In the genomic region with DNA sequence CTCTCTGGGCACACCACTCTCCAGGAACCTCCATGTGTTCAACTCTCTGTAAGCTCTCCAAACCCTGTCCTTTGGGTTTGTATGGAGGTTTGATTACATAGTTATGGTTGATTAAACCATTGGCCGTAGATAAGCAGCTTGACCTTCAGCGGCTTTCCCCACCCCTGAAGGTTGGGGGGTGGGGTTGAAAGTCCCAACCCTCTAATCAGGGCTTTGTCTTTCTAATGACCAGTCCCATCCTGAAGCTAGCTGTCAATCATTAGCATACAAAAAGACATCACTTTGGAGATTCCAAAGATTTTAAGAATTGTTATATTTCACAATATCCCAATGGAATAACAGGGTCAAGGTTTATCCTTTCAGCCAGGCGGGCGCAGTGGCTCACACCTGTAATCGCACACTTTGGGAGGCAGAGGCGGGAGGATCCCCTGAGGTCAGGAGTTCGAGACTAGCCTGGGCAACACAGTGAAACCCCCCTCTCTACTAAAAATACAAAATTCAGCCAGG, we compare ENCODE assay signal across 23 cellular contexts. TPM values are rescaled to one million over a fixed set of nuclear protein-coding genes. Genes with fewer than 3 reads are reported as not detected.
A peak's percentile ranks its signal among the peaks of the same experiment; 100 is the strongest.
DNase-seq lines count a peak whose midpoint lies in the region; ATAC-seq, FAIRE-seq and TF ChIP-seq lines count a peak whose summit lies in the region.
"Had no signal": no experiment of that assay in that cellular context is flagged by ENCODE, and none has a peak within 500 bp of the region (broad histone marks: within the 10 kb centered on the region; RNA-seq: fewer than 3 reads in every experiment).

No MANE protein-coding gene starts in this region.

- no peak overlapping the region for H2BK12ac ChIP-seq in H9 (ENCODE audit: insufficient read length, low read depth, low read length)

- TF ChIP-seq CTCF in H9 (conservative IDR thresholded peaks at IDR 0.05) = no peak
- TF ChIP-seq CTCF in endothelial cell of umbilical vein (IDR thresholded peaks at IDR 0.05; ENCODE audit: extremely low read depth in 1 of 2, insufficient read depth in 1 of 2, low read depth in 1 of 2, low read length in 2 of 2) = no peak
- no peak for TF ChIP-seq CTCF in osteocyte (IDR thresholded peaks at IDR 0.05)
- TF ChIP-seq CTCF in GM13976 (IDR thresholded peaks at IDR 0.05; ENCODE audit: borderline replicate concordance, control extremely low read depth, extremely low read depth, insufficient read depth, missing control alignments) = no peak
- no peak for TF ChIP-seq CTCF in prostate gland (IDR thresholded peaks at IDR 0.05)

- CTCF ChIA-PET in endothelial cell of umbilical vein (lab: Charles Lee) = no interaction called here

- H3K36me3 Mint-ChIP-seq in H9 (ENCODE audit: insufficient read depth in 1 of 3, low read depth in 3 of 3) (no peaks in the 10 kb centered on the region), osteocyte (ENCODE audit: unreplicated experiment) (no peaks in the 10 kb centered on the region)
- H3K36me3 Mint-ChIP-seq: activated naive CD8-positive, alpha-beta T cell; CD4-positive, CD25-positive, alpha-beta regulatory T cell; memory B cell had no signal

- H3K9me3 Mint-ChIP-seq in H9 (no peaks in the 10 kb centered on the region), osteocyte (ENCODE audit: unreplicated experiment) (no peaks in the 10 kb centered on the region)
- H3K9me3 Mint-ChIP-seq: CD4-positive, CD25-positive, alpha-beta regulatory T cell; memory B cell; stimulated activated naive CD8-positive, alpha-beta T cell treated with anti-CD3 and anti-CD28 coated beads, Interleukin-15, amount 100 ng/mL, for 72 hours had no signal

- no peaks in the 10 kb centered on the region for H3K27me3 ChIP-seq in H9 (ENCODE audit: insufficient read depth, low read length)
- no peaks in the 10 kb centered on the region for H3K27me3 ChIP-seq in NT2/D1 (ENCODE audit: insufficient read depth, insufficient read length)
- H3K27me3 ChIP-seq in endothelial cell of umbilical vein (ENCODE audit: control insufficient read depth in 2 of 2, insufficient read depth in 2 of 2, low read length in 2 of 2) = no peaks in the 10 kb centered on the region
- H3K27me3 ChIP-seq in prostate gland (replicated peaks; ENCODE audit: insufficient read depth) = no peaks in the 10 kb centered on the region
- H3K27me3 ChIP-seq: cardiac muscle cell, spleen had no signal

- H3K27ac ChIP-seq in H9 (ENCODE audit: insufficient read length, low read depth, low read length) = no peak overlapping the region
- H3K27ac ChIP-seq in endothelial cell of umbilical vein (ENCODE audit: insufficient read depth, low read depth, low read length) = no peak overlapping the region
- H3K27ac ChIP-seq in prostate gland = no peak overlapping the region
- H3K27ac ChIP-seq: cardiac muscle cell, HL-60, spleen had no signal

- no peak overlapping the region for H3K23ac ChIP-seq in H9 (ENCODE audit: insufficient read length, low read depth, low read length)

- H3K4me3 ChIP-seq in NT2/D1 (ENCODE audit: insufficient read length, low read depth) (no peak overlapping the region), endothelial cell of umbilical vein (replicated peaks in 1 of 3; ENCODE audit: insufficient read depth in 1 of 3, low read depth in 1 of 3, low read length in 3 of 3) (no peak overlapping the region), prostate gland (no peak overlapping the region)
- H3K4me3 ChIP-seq: cardiac muscle cell, spleen had no signal

- no peak overlapping the region for H3K56ac ChIP-seq in H9 (ENCODE audit: insufficient read length, low read depth, low read length)

- H3T11ph ChIP-seq in H9 (ENCODE audit: low read length) = no peak overlapping the region

- H3K14ac ChIP-seq in H9 (ENCODE audit: insufficient read depth, low read length) = no peak overlapping the region

- WGBS in H9 (ENCODE audit: extremely low coverage, insufficient read length, low lambda C conversion rate) = no CpG with 5 or more reads among the region's 7 CpGs
- WGBS in prostate gland = 71% methylated on average over 7 of the region's 7 CpGs

- DNase-seq in H9 (peak; percentile 46), NT2/D1 (ENCODE audit: low read depth, low spot score) (peak; percentile 56), endothelial cell of umbilical vein (ENCODE audit: low read depth, low spot score) (no peak), osteocyte (ENCODE audit: extremely low spot score, unreplicated experiment) (peak; percentile 36), GM13976 (ENCODE audit: low spot score) (no peak), prostate gland (ENCODE audit: low spot score) (no peak)
- DNase-seq: activated CD4-positive, CD25-positive, alpha-beta regulatory T cell treated with anti-CD3 and anti-CD28 coated beads, Interleukin-2, amount 50 U/mL, for 72 hours; activated T-cell treated with anti-CD3 and anti-CD28 coated beads for 4 hours; CD4-positive, CD25-positive, alpha-beta regulatory T cell; effector memory CD4-positive, alpha-beta T cell; NCI-H187 treated with DMSO at 0.1 percent for 48 hours; NCI-H524 treated with DMSO at 0.1 percent for 48 hours; spleen; stimulated activated naive CD8-positive, alpha-beta T cell treated with anti-CD3 and anti-CD28 coated beads, Interleukin-15, amount 100 ng/mL, for 72 hours; T-helper 1 cell had no signal

- no peaks in the 10 kb centered on the region for H3K9me1 ChIP-seq in endothelial cell of umbilical vein (replicated peaks; ENCODE audit: control insufficient read depth, extremely low read depth, insufficient read depth, low read length)

- H4K20me1 ChIP-seq in H9 (ENCODE audit: control insufficient read depth, insufficient read depth, insufficient read length) = no peaks in the 10 kb centered on the region
- H4K20me1 ChIP-seq in endothelial cell of umbilical vein (replicated peaks; ENCODE audit: control insufficient read depth, extremely low read depth, insufficient read depth, low read length) = no peaks in the 10 kb centered on the region

- no peak overlapping the region for H4K91ac ChIP-seq in H9 (ENCODE audit: insufficient read length, low read depth, low read length)

- H3K9me3 ChIP-seq in H9 (ENCODE audit: control insufficient read depth, low read depth, low read length) = no peaks in the 10 kb centered on the region
- no peaks in the 10 kb centered on the region for H3K9me3 ChIP-seq in NT2/D1 (ENCODE audit: insufficient read depth, low read length)
- H3K9me3 ChIP-seq in endothelial cell of umbilical vein (replicated peaks; ENCODE audit: control insufficient read depth, insufficient read depth, low read length) = no peaks in the 10 kb centered on the region
- no peaks in the 10 kb centered on the region for H3K9me3 ChIP-seq in prostate gland
- H3K9me3 ChIP-seq: spleen had no signal

- H3K4me1 ChIP-seq in H9 (ENCODE audit: insufficient read depth, low read length) (no peaks in the 10 kb centered on the region; the same call in 1 of the 2 replicates), NT2/D1 (ENCODE audit: insufficient read depth, insufficient read length) (no peaks in the 10 kb centered on the region), endothelial cell of umbilical vein (ENCODE audit: control insufficient read depth, extremely low read depth, insufficient read depth, low read length) (peaks cover 15% of the 10 kb centered on the region), prostate gland (replicated peaks) (no peaks in the 10 kb centered on the region)
- H3K4me1 ChIP-seq: spleen had no signal

- H3K4me3 Mint-ChIP-seq in H9 = peak overlapping the region; percentile 43 to 63; a peak in 4 of 5 replicates
- no peak overlapping the region for H3K4me3 Mint-ChIP-seq in osteocyte (ENCODE audit: unreplicated experiment)
- H3K4me3 Mint-ChIP-seq: activated naive CD8-positive, alpha-beta T cell; CD4-positive, CD25-positive, alpha-beta regulatory T cell; memory B cell; stimulated activated naive CD8-positive, alpha-beta T cell treated with anti-CD3 and anti-CD28 coated beads, Interleukin-15, amount 100 ng/mL, for 72 hours had no signal

- no peak overlapping the region for H2BK120ac ChIP-seq in H9 (ENCODE audit: low read depth, low read length, poor library complexity, severe bottlenecking)

- no TSS peak for BruUV-seq in endothelial cell of umbilical vein (replicated peaks; lab: Mats Ljungman, UMichigan)

- POLR2A ChIA-PET in endothelial cell of umbilical vein (lab: Charles Lee) = no interaction called here

- H2AFZ ChIP-seq in H9 (ENCODE audit: low read length) = peak overlapping the region; percentile 71
- H2AFZ ChIP-seq in endothelial cell of umbilical vein (ENCODE audit: low read depth, low read length) = peak overlapping the region; percentile 46

- no peak for FAIRE-seq in endothelial cell of umbilical vein (lab: Jason Lieb, UNC)
- FAIRE-seq: GM12891 had no signal

- H3K4me1 Mint-ChIP-seq in H9 (peaks cover 21 to 27% of the 10 kb centered on the region in 2 experiments), osteocyte (ENCODE audit: unreplicated experiment) (peaks cover 29% of the 10 kb centered on the region)
- H3K4me1 Mint-ChIP-seq: CD4-positive, CD25-positive, alpha-beta regulatory T cell; stimulated activated naive CD8-positive, alpha-beta T cell treated with anti-CD3 and anti-CD28 coated beads, Interleukin-15, amount 100 ng/mL, for 72 hours had no signal

- TF ChIP-seq POLR2A in endothelial cell of umbilical vein (IDR thresholded peaks at IDR 0.05; ENCODE audit: low read depth, low read length) (no peak), prostate gland (IDR thresholded peaks at IDR 0.05) (no peak)

- H3K9ac ChIP-seq in H9 (ENCODE audit: extremely low read depth, insufficient read length, low read length) (no peak overlapping the region), NT2/D1 (ENCODE audit: insufficient read length, low read depth) (no peak overlapping the region), endothelial cell of umbilical vein (replicated peaks; ENCODE audit: extremely low read depth, insufficient read depth, low read length) (no peak overlapping the region)

- H3K36me3 ChIP-seq in NT2/D1 (ENCODE audit: insufficient read depth, insufficient read length, low read length) (no peaks in the 10 kb centered on the region), endothelial cell of umbilical vein (ENCODE audit: control insufficient read depth in 2 of 2, extremely low read depth in 1 of 2, insufficient read depth in 2 of 2, low read length in 2 of 2) (no peaks in the 10 kb centered on the region), prostate gland (no peaks in the 10 kb centered on the region)
- H3K36me3 ChIP-seq: cardiac muscle cell, spleen had no signal

- intact Hi-C loops in endothelial cell of umbilical vein (cut with micrococcal nuclease) (no loop called here), prostate gland (cut with DNase I) (no loop called here)

- H3K4ac ChIP-seq in H9 (ENCODE audit: low read depth, low read length) = no peak overlapping the region

- in situ Hi-C loops in GM13976 (cut with MboI; ENCODE audit: low sequenced_read_pairs, unreplicated experiment) = no loop called here

- H2BK20ac ChIP-seq in H9 (ENCODE audit: low read depth, low read length, poor library complexity, severe bottlenecking) = no peak overlapping the region

- no peak overlapping the region for H3K18ac ChIP-seq in H9 (ENCODE audit: insufficient read length, low read depth, low read length)

- H2AK5ac ChIP-seq in H9 (ENCODE audit: insufficient read length, low read length) = no peak overlapping the region

- H3K79me1 ChIP-seq in H9 (ENCODE audit: insufficient read depth, low read depth, low read length, poor library complexity, severe bottlenecking) = no peaks in the 10 kb centered on the region

- H3K27ac Mint-ChIP-seq in H9 = peak overlapping the region; percentile 2 to 96 (median 72); a peak in 5 of 7 replicates
- no peak overlapping the region for H3K27ac Mint-ChIP-seq in osteocyte (ENCODE audit: unreplicated experiment)
- H3K27ac Mint-ChIP-seq: activated naive CD8-positive, alpha-beta T cell; CD4-positive, CD25-positive, alpha-beta regulatory T cell; memory B cell had no signal

- no peak overlapping the region for H4K5ac ChIP-seq in H9 (ENCODE audit: insufficient read length, low read depth, low read length)

- dilution Hi-C loops in endothelial cell of umbilical vein (cut with MboI; ENCODE audit: extremely low pct_ligation_motif_present, low sequenced_read_pairs) = no loop called here

- H3K27me3 Mint-ChIP-seq in H9 (ENCODE audit: low read depth) = no peaks in the 10 kb centered on the region
- no peaks in the 10 kb centered on the region for H3K27me3 Mint-ChIP-seq in osteocyte (ENCODE audit: unreplicated experiment)
- H3K27me3 Mint-ChIP-seq: activated naive CD8-positive, alpha-beta T cell; memory B cell; stimulated activated naive CD8-positive, alpha-beta T cell treated with anti-CD3 and anti-CD28 coated beads, Interleukin-15, amount 100 ng/mL, for 72 hours had no signal

- no peak overlapping the region for H4K8ac ChIP-seq in H9 (replicated peaks; ENCODE audit: insufficient read length, low read depth, low read length)

- ATAC-seq in HG03469 (IDR thresholded peaks at IDR 0.05; ENCODE audit: unreplicated experiment) (no peak), HG03108 (IDR thresholded peaks at IDR 0.05; ENCODE audit: unreplicated experiment) (no peak)
- ATAC-seq: stimulated activated naive CD8-positive, alpha-beta T cell treated with anti-CD3 and anti-CD28 coated beads, Interleukin-15, amount 100 ng/mL, for 72 hours had no signal

- H2BK15ac ChIP-seq in H9 (ENCODE audit: low read depth, low read length) = no peak overlapping the region

- no peaks in the 10 kb centered on the region for H3K23me2 ChIP-seq in H9 (ENCODE audit: insufficient read length, low read depth, low read length, poor library complexity, severe bottlenecking)

- H3K4me2 ChIP-seq in H9 (ENCODE audit: insufficient read depth, insufficient read length, low read length) = peak overlapping the region; percentile 28
- no peak overlapping the region for H3K4me2 ChIP-seq in endothelial cell of umbilical vein (ENCODE audit: insufficient read depth, low read length)

- H3K79me2 ChIP-seq in H9 (ENCODE audit: insufficient read depth, low read length) (no peaks in the 10 kb centered on the region), endothelial cell of umbilical vein (ENCODE audit: control insufficient read depth, insufficient read depth, low read length) (no peaks in the 10 kb centered on the region)

- H2BK5ac ChIP-seq in H9 (ENCODE audit: insufficient read length, low read length) = no peak overlapping the region

RNA-seq across cellular contexts. Expression of a gene that starts 8.4 kb away (rescaled TPM):
- total RNA-seq in H9 (2021) (not detected in 2 replicates), endothelial cell of umbilical vein (not detected in 2 replicates), osteocyte (not detected in 2 replicates), prostate gland (under 1 TPM in 1 of 2 donors, not detected in 1; 0.51 TPM)
- polyA plus RNA-seq in endothelial cell of umbilical vein = not detected in 2 replicates
- polyA plus RNA-seq in endothelial cell of umbilical vein (2011; cell fraction: cytosol; rRNA removed) = not detected in 2 replicates
- polyA plus RNA-seq in endothelial cell of umbilical vein (2011; cell fraction: nucleus; rRNA removed) = not detected in 2 replicates
- polyA plus RNA-seq in endothelial cell of umbilical vein (2012) = not detected in 2 replicates
- not detected in 2 replicates for polyA minus RNA-seq in endothelial cell of umbilical vein
- not detected for polyA minus RNA-seq in endothelial cell of umbilical vein (2011; cell fraction: cytosol; rRNA and poly(A)+ RNA removed)
- not detected in 2 replicates for polyA minus RNA-seq in endothelial cell of umbilical vein (2011; cell fraction: nucleus; rRNA and poly(A)+ RNA removed)
- total RNA-seq: cardiac muscle cell; CD4-positive, CD25-positive, alpha-beta regulatory T cell; RPMI7951; spleen had no signal
- polyA plus RNA-seq: CD4-positive, CD25-positive, alpha-beta regulatory T cell; spleen had no signal

RNA-seq across cellular contexts. Expression of a gene that starts 12.7 kb away (rescaled TPM):
- total RNA-seq in H9 (2021) (82.3 and 87.1 TPM in 2 replicates), endothelial cell of umbilical vein (59.4 and 69.6 TPM in 2 replicates), osteocyte (42.1 and 48.2 TPM in 2 replicates), prostate gland (10 to 100 TPM; 29.7 to 32.9 TPM)
- polyA plus RNA-seq in endothelial cell of umbilical vein = 8.1 and 8.9 TPM in 2 replicates
- polyA plus RNA-seq in endothelial cell of umbilical vein (2011; cell fraction: cytosol; rRNA removed) = 13.2 and 13.5 TPM in 2 replicates
- 22.0 and 31.3 TPM in 2 replicates for polyA plus RNA-seq in endothelial cell of umbilical vein (2011; cell fraction: nucleus; rRNA removed)
- polyA plus RNA-seq in endothelial cell of umbilical vein (2012) = 38.6 and 50.8 TPM in 2 replicates
- 34.5 and 39.9 TPM in 2 replicates for polyA minus RNA-seq in endothelial cell of umbilical vein
- 58.5 TPM for polyA minus RNA-seq in endothelial cell of umbilical vein (2011; cell fraction: cytosol; rRNA and poly(A)+ RNA removed)
- polyA minus RNA-seq in endothelial cell of umbilical vein (2011; cell fraction: nucleus; rRNA and poly(A)+ RNA removed) = 27.2 and 41.5 TPM in 2 replicates

Comparison
In these comparisons a context has a peak if more than half of its experiments do, and no peak if none do; other contexts are left out.
1. DNase-seq: peak in H9 (single experiment), NT2/D1 (single experiment) and osteocyte (single experiment); none in endothelial cell of umbilical vein (single experiment), GM13976 (single experiment) and prostate gland (single experiment).